ENCODE assay signal across 20 cellular contexts in genomic region chr16:22665048-22665797, GRCh38.
DNase-seq lines count a peak whose midpoint lies in the region; ATAC-seq and TF ChIP-seq lines count a peak whose summit lies in the region.
"Had no signal": no experiment of that assay in that cellular context is flagged by ENCODE, and none has a peak within 500 bp of the region (broad histone marks: within the 10 kb centered on the region; RNA-seq: fewer than 3 reads in every experiment).

No MANE protein-coding gene starts in this region.

- no peak overlapping the region for H3K4me2 ChIP-seq in H9 (ENCODE audit: insufficient read depth, insufficient read length, low read length)

- H3K36me3 ChIP-seq in rectal smooth muscle tissue (ENCODE audit: control insufficient read depth, insufficient read depth, low read length): no peaks in the 10 kb centered on the region
- H3K36me3 ChIP-seq: SJSA1 had no signal

- H2AK5ac ChIP-seq in H9 (ENCODE audit: insufficient read length, low read length): no peak overlapping the region

- H4K8ac ChIP-seq in H9 (replicated peaks; ENCODE audit: insufficient read length, low read depth, low read length): no peak overlapping the region

- H3K27ac ChIP-seq in H9 (ENCODE audit: insufficient read length, low read depth, low read length) (no peak overlapping the region), rectal smooth muscle tissue (ENCODE audit: low read depth, low read length) (peak overlapping the region; percentile 65)
- H3K27ac ChIP-seq: 22Rv1, GM23248, SJSA1 had no signal

- H3K27me3 ChIP-seq in H9 (ENCODE audit: insufficient read depth, low read length): no peaks in the 10 kb centered on the region
- no peaks in the 10 kb centered on the region for H3K27me3 ChIP-seq in rectal smooth muscle tissue (ENCODE audit: control insufficient read depth, insufficient read depth, low read length)

- peaks cover 2% of the 10 kb centered on the region for H3K23me2 ChIP-seq in H9 (ENCODE audit: insufficient read length, low read depth, low read length, poor library complexity, severe bottlenecking)

- H4K91ac ChIP-seq in H9 (ENCODE audit: insufficient read length, low read depth, low read length): no peak overlapping the region

- no peaks in the 10 kb centered on the region for H3K36me3 Mint-ChIP-seq in H9 (ENCODE audit: insufficient read depth in 1 of 3, low read depth in 3 of 3)
- H3K36me3 Mint-ChIP-seq: CD4-positive, CD25-positive, alpha-beta regulatory T cell had no signal

- no peak overlapping the region for H3K23ac ChIP-seq in H9 (ENCODE audit: insufficient read length, low read depth, low read length)

- H3K4me1 ChIP-seq in H9 (ENCODE audit: insufficient read depth, low read length) (no peaks in the 10 kb centered on the region; the same call in 1 of the 2 replicates), rectal smooth muscle tissue (ENCODE audit: control insufficient read depth, insufficient read depth, low read length) (peaks cover 6% of the 10 kb centered on the region)
- H3K4me1 ChIP-seq: SJSA1 had no signal

- H3K4ac ChIP-seq in H9 (ENCODE audit: low read depth, low read length): no peak overlapping the region

- peak; percentile 7 for ATAC-seq in esophagus mucosa
- ATAC-seq in HG02571 (IDR thresholded peaks at IDR 0.05; ENCODE audit: unreplicated experiment): no peak

- no peak overlapping the region for H2BK20ac ChIP-seq in H9 (ENCODE audit: low read depth, low read length, poor library complexity, severe bottlenecking)

- no peak overlapping the region for H3K27ac Mint-ChIP-seq in H9
- H3K27ac Mint-ChIP-seq: CD4-positive, CD25-positive, alpha-beta regulatory T cell had no signal

- H3K4me3 ChIP-seq in rectal smooth muscle tissue (ENCODE audit: low read length): no peak overlapping the region
- H3K4me3 ChIP-seq: GM23248, SJSA1 had no signal

- H3K4me1 Mint-ChIP-seq in H9: no peaks in the 10 kb centered on the region
- H3K4me1 Mint-ChIP-seq: CD4-positive, CD25-positive, alpha-beta regulatory T cell had no signal

- no peaks in the 10 kb centered on the region for H3K9me3 ChIP-seq in H9 (ENCODE audit: control insufficient read depth, low read depth, low read length)
- H3K9me3 ChIP-seq: SJSA1 had no signal

- H3K4me3 Mint-ChIP-seq in H9: no peak overlapping the region
- H3K4me3 Mint-ChIP-seq: CD4-positive, CD25-positive, alpha-beta regulatory T cell had no signal

- H2BK12ac ChIP-seq in H9 (ENCODE audit: insufficient read length, low read depth, low read length): no peak overlapping the region

- H3K27me3 Mint-ChIP-seq in H9 (ENCODE audit: low read depth): no peaks in the 10 kb centered on the region

- in situ Hi-C loops in GM13976 (cut with MboI; ENCODE audit: low sequenced_read_pairs, unreplicated experiment): no loop called here

- no CpG with 5 or more reads among the region's 9 CpGs for WGBS in H9 (ENCODE audit: extremely low coverage, insufficient read length, low lambda C conversion rate)

- H3K79me1 ChIP-seq in H9 (ENCODE audit: insufficient read depth, low read depth, low read length, poor library complexity, severe bottlenecking): no peaks in the 10 kb centered on the region

- H3K18ac ChIP-seq in H9 (ENCODE audit: insufficient read length, low read depth, low read length): no peak overlapping the region

- no peak overlapping the region for H2AFZ ChIP-seq in H9 (ENCODE audit: low read length)
- H2AFZ ChIP-seq: GM23248 had no signal

- no peak overlapping the region for H2BK5ac ChIP-seq in H9 (ENCODE audit: insufficient read length, low read length)

- H2BK120ac ChIP-seq in H9 (ENCODE audit: low read depth, low read length, poor library complexity, severe bottlenecking): no peak overlapping the region

- H3K79me2 ChIP-seq in H9 (ENCODE audit: insufficient read depth, low read length): no peaks in the 10 kb centered on the region

- TF ChIP-seq CTCF in H9 (conservative IDR thresholded peaks at IDR 0.05) (no peak), GM13976 (IDR thresholded peaks at IDR 0.05; ENCODE audit: borderline replicate concordance, control extremely low read depth, extremely low read depth, insufficient read depth, missing control alignments) (no peak)

- H3K9ac ChIP-seq in H9 (ENCODE audit: extremely low read depth, insufficient read length, low read length) (no peak overlapping the region), rectal smooth muscle tissue (ENCODE audit: low read length) (no peak overlapping the region)
- H3K9ac ChIP-seq: GM23248 had no signal

- peak; percentile 35 for DNase-seq in activated CD8-positive, alpha-beta memory T cell treated with anti-CD3 and anti-CD28 coated beads for 24 hours
- no peak for DNase-seq in activated CD8-positive, alpha-beta memory T cell treated with anti-CD3 and anti-CD28 coated beads, Interleukin-2, amount 50 U/mL, for 48 hours
- DNase-seq in H9 (peak; percentile 23), NCI-H524 treated with DMSO at 0.1 percent for 48 hours (lab: John Stamatoyannopoulos, UW) (no peak), GM13976 (ENCODE audit: low spot score) (no peak)
- DNase-seq: CD4-positive, CD25-positive, alpha-beta regulatory T cell; GM23248; HCEC 1CT; IMR-90; KG1; MM.1S; NCI-H1694; NCI-H446 treated with DMSO at 0.1 percent for 48 hours; NCI-H526 treated with DMSO at 0.1 percent for 48 hours; Right ventricle myocardium superior had no signal

- no peak overlapping the region for H3T11ph ChIP-seq in H9 (ENCODE audit: low read length)

- H3K56ac ChIP-seq in H9 (ENCODE audit: insufficient read length, low read depth, low read length): no peak overlapping the region

- H4K20me1 ChIP-seq in H9 (ENCODE audit: control insufficient read depth, insufficient read depth, insufficient read length): no peaks in the 10 kb centered on the region

- no peaks in the 10 kb centered on the region for H3K9me3 Mint-ChIP-seq in H9
- H3K9me3 Mint-ChIP-seq: CD4-positive, CD25-positive, alpha-beta regulatory T cell had no signal

- H2BK15ac ChIP-seq in H9 (ENCODE audit: low read depth, low read length): no peak overlapping the region

- no peak overlapping the region; the same call in 1 of the 2 replicates for H3K14ac ChIP-seq in H9 (ENCODE audit: insufficient read depth, low read length)

- H4K5ac ChIP-seq in H9 (ENCODE audit: insufficient read length, low read depth, low read length): no peak overlapping the region

Comparison
In these comparisons a context has a peak if more than half of its experiments do, and no peak if none do; other contexts are left out.
1. DNase-seq: peak in activated CD8-positive, alpha-beta memory T cell treated with anti-CD3 and anti-CD28 coated beads for 24 hours (single experiment) and H9 (single experiment); none in activated CD8-positive, alpha-beta memory T cell treated with anti-CD3 and anti-CD28 coated beads, Interleukin-2, amount 50 U/mL, for 48 hours (single experiment), NCI-H524 treated with DMSO at 0.1 percent for 48 hours (single experiment) and GM13976 (single experiment).